ENCODE assay signal across 9 cellular contexts in the genomic region with DNA sequence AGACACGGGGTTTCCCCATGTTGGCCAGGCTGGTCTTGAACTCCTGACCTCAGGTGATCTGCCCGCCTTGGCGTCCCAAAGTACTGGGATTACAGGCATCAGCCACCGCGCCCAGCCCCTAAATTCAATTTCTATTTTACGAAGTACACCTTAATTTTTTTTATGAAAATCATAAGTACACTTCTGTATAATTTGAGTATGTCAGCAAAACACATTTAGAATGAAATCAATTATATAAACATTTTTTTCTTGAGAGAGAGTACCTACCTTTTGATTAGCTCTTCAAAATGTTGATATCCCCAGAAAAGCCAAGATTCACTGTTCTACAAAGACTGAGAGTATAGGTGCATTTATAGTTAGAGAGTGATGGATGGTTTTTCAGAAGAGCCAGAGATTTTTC. TPM values are rescaled to one million over a fixed set of nuclear protein-coding genes. Genes with fewer than 3 reads are reported as not detected.
"Had no signal": no experiment of that assay in that cellular context is flagged by ENCODE, and none has a peak within 500 bp of the region (broad histone marks: within the 10 kb centered on the region; RNA-seq: fewer than 3 reads in every experiment).

No MANE protein-coding gene starts in this region.

- H3K4me2 ChIP-seq: KMS-11 had no signal

- H3K9ac ChIP-seq: KMS-11 had no signal

- FAIRE-seq: HTR-8/SVneo had no signal

- DNase-seq: Karpas-422, KBM-7, KG1 had no signal

- H3K27ac ChIP-seq: HL-60, KMS-11 had no signal

RNA-seq across cellular contexts. Expression of a gene that starts 20.5 kb away (rescaled TPM):
- total RNA-seq: HT-29, HT1080 had no signal
- polyA plus RNA-seq: IgD-negative memory B cell had no signal
